Comparison of ENCODE assay signal across 14 cellular contexts in genomic region chr3:135138776-135139175, GRCh38.
DNase-seq lines count a peak whose midpoint lies in the region.
"Had no signal": no experiment of that assay in that cellular context is flagged by ENCODE, and none has a peak within 500 bp of the region (broad histone marks: within the 10 kb centered on the region; RNA-seq: fewer than 3 reads in every experiment).

No MANE protein-coding gene starts in this region.

- DNase-seq in NCI-H524 (lab: John Stamatoyannopoulos, UW) = peak; percentile 30 to 37
- DNase-seq in NCI-H524 treated with DMSO at 0.1 percent for 48 hours (lab: John Stamatoyannopoulos, UW) = no peak
- peak; percentile 49 for DNase-seq in NCI-H526 treated with DMSO at 0.1 percent for 48 hours (lab: John Stamatoyannopoulos, UW)
- peak; percentile 32 to 86 for DNase-seq in cerebellar nuclear complex (lab: John Stamatoyannopoulos, UW)
- no peak for DNase-seq in UCSD-AML1 (lab: John Stamatoyannopoulos, UW; ENCODE audit: unreplicated experiment)
- DNase-seq in activated naive CD4-positive, alpha-beta T cell treated with anti-CD3 and anti-CD28 coated beads, Interleukin-2, amount 50 U/mL, for 16 hours = no peak
- no peak for DNase-seq in activated CD4-positive, CD25-positive, alpha-beta regulatory T cell (lab: John Stamatoyannopoulos, UW)
- DNase-seq: CD4-positive, alpha-beta memory T cell; DMS53; DND-41; EL; GOT3; H7; HFFc6 had no signal

Comparison
In these comparisons a context has a peak if more than half of its experiments do, and no peak if none do; other contexts are left out.
1. DNase-seq: peak in NCI-H524 (2 of 2), NCI-H526 treated with DMSO at 0.1 percent for 48 hours (single experiment) and cerebellar nuclear complex (2 of 2); none in NCI-H524 treated with DMSO at 0.1 percent for 48 hours (single experiment), UCSD-AML1 (single experiment), activated naive CD4-positive, alpha-beta T cell treated with anti-CD3 and anti-CD28 coated beads, Interleukin-2, amount 50 U/mL, for 16 hours (single experiment) and activated CD4-positive, CD25-positive, alpha-beta regulatory T cell (0 of 4).